In the genomic region with DNA sequence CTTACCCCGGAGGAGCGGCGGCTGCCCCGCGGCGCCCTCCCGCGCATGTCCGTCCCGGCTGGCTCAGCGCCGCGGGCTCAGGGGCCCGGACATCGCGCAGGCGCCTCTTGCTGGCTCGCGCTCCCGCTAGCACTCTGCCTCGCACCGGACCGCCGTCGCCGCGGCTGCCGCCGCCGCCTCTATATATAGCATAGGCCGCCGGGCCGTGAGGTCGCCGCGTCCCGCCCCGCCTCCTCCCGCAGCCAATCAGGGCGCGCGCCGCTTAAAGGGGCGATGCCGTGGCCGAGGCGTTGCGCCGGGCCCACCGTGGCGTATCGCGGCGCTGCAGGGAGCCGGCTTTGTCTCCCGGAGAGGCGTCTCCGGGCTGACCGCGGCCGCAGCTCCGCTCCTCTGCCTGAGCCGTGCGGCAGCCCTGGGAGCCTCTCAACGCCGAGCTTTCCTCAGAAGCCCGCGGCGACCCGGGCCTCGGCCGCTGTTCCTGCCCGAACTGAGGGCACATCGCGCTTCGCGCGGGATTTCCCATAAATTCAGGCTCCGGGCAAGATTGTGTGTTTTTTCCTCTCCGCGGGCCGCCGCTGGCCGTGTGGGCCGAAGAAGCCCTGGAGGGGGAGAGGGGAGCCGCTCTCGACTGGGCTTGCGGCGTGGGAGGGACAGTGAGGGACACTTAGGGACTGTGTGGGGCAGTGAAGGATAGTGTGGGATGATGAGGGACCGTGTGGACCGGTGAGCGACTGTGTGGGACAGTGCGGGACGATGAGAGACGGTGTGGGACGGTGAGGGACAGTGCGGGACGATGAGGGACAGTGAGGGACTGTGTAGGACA, we compare ENCODE assay signal across 8 cellular contexts. TPM values are rescaled to one million over a fixed set of nuclear protein-coding genes. Genes with fewer than 3 reads are reported as not detected.
DNase-seq lines count a peak whose midpoint lies in the region; ATAC-seq and TF ChIP-seq lines count a peak whose summit lies in the region.

TSS of gene ERRFI1 (minus strand) at position 157 of the 823 bp plus-strand sequence. CDS start 10,690 bp downstream, outside the sequence.

- TF ChIP-seq POLR2A in GM18505 (IDR thresholded peaks at IDR 0.05; ENCODE audit: borderline replicate concordance, extremely low read depth, insufficient read depth, insufficient read length): peak; percentile 77

- H3K4me3 ChIP-seq in choroid plexus epithelial cell (ENCODE audit: low read depth, low read length): peak within 1 kb of the TSS; percentile 86
- H3K4me3 ChIP-seq in kidney epithelial cell (ENCODE audit: low read depth, low read length): peak within 1 kb of the TSS; percentile 77

- TF ChIP-seq CTCF in choroid plexus epithelial cell (conservative IDR thresholded peaks at IDR 0.05; ENCODE audit: low read depth, low read length): no peak
- TF ChIP-seq CTCF in kidney epithelial cell (IDR thresholded peaks at IDR 0.05; ENCODE audit: insufficient read depth, low read length, poor library complexity, severe bottlenecking): no peak

- ATAC-seq in GM18505 (IDR thresholded peaks at IDR 0.05; ENCODE audit: unreplicated experiment) (peak; percentile 89), HG02981 (IDR thresholded peaks at IDR 0.05; ENCODE audit: unreplicated experiment) (peak; percentile 90)

- no peaks in the 10 kb centered on the region for H3K27me3 ChIP-seq in kidney epithelial cell (ENCODE audit: control insufficient read depth, insufficient read depth, low read length)

- H3K36me3 ChIP-seq in kidney epithelial cell (ENCODE audit: control insufficient read depth, insufficient read depth, low read length): no peaks in the 10 kb centered on the region

- DNase-seq in NCI-H2196 (lab: John Stamatoyannopoulos, UW; ENCODE audit: unreplicated experiment): peak; percentile 95
- DNase-seq in activated CD4-positive, alpha-beta T cell treated with anti-CD3 and anti-CD28 coated beads for 48 hours: peak; percentile 91
- peak; percentile 98 for DNase-seq in choroid plexus epithelial cell (ENCODE audit: low read depth)
- no peak for DNase-seq in kidney epithelial cell (ENCODE audit: low read depth)
- DNase-seq in stimulated activated CD4-positive, alpha-beta T cell treated with anti-CD3 and anti-CD28 coated beads, Interleukin-15, amount 100 ng/mL, for 1 hour (ENCODE audit: low read depth in 1 of 2, low spot score in 1 of 2): peak; percentile 78 to 85
- DNase-seq in NCI-H2107 treated with DMSO at 0.1 percent for 48 hours (lab: John Stamatoyannopoulos, UW; ENCODE audit: unreplicated experiment): no peak

RNA-seq across cellular contexts. Expression of gene ERRFI1, which starts in this region (rescaled TPM):
- total RNA-seq in kidney epithelial cell: 61.5 and 66.4 TPM in 2 replicates

Comparison
In these comparisons a context has a peak if more than half of its experiments do, and no peak if none do; other contexts are left out.
1. DNase-seq: peak in NCI-H2196 (single experiment), activated CD4-positive, alpha-beta T cell treated with anti-CD3 and anti-CD28 coated beads for 48 hours (single experiment), choroid plexus epithelial cell (single experiment) and stimulated activated CD4-positive, alpha-beta T cell treated with anti-CD3 and anti-CD28 coated beads, Interleukin-15, amount 100 ng/mL, for 1 hour (2 of 2); none in kidney epithelial cell (single experiment) and NCI-H2107 treated with DMSO at 0.1 percent for 48 hours (single experiment).